In the genomic region with DNA sequence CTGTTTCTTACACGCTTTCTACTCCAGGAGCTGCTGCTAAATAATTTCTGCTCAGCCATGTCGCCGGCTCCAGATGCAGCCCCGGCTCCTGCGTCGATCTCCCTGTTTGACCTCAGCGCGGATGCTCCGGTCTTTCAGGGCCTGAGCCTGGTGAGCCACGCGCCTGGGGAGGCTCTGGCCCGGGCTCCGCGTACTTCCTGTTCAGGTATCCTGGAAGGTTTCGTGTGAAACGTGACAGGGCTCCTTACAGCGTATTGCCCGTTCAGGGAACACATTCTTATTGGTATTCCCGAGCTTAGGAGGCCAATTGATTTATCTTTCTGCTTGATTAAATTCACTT, we compare ENCODE assay signal across 8 cellular contexts. TPM values are rescaled to one million over a fixed set of nuclear protein-coding genes. Genes with fewer than 3 reads are reported as not detected.
DNase-seq lines count a peak whose midpoint lies in the region; ATAC-seq and TF ChIP-seq lines count a peak whose summit lies in the region.

No MANE protein-coding gene starts in this region.

- H3K9me3 ChIP-seq in Loucy (ENCODE audit: insufficient read depth, low read depth, low read length), result no peaks in the 10 kb centered on the region

- no peaks in the 10 kb centered on the region for H3K27me3 Mint-ChIP-seq in neural crest cell (ENCODE audit: low read depth)

- no peaks in the 10 kb centered on the region for H3K27me3 ChIP-seq in Loucy (ENCODE audit: insufficient read depth, low read length, poor library complexity, severe bottlenecking)

- DNase-seq in 8988T (peak; percentile 60), GM13977 (ENCODE audit: low spot score) (peak; percentile 53), fibroblast of villous mesenchyme (ENCODE audit: low read depth) (peak; percentile 64), neural crest cell (ENCODE audit: low read depth, low spot score) (no peak), NCI-H1105 treated with DMSO at 0.1 percent for 48 hours (lab: John Stamatoyannopoulos, UW) (no peak)
- peak; percentile 72 to 76 for DNase-seq in activated T-cell treated with anti-CD3 and anti-CD28 coated beads, Interleukin-2, amount 50 U/mL, for 48 hours

- no peaks in the 10 kb centered on the region for H3K9me2 ChIP-seq in Loucy (replicated peaks; ENCODE audit: low read depth, low read length)

- ATAC-seq in GM18498 (IDR thresholded peaks at IDR 0.05; ENCODE audit: unreplicated experiment), result no peak

- no peaks in the 10 kb centered on the region for H3K36me3 Mint-ChIP-seq in neural crest cell (ENCODE audit: low read depth)

- H3K79me2 ChIP-seq in Loucy (ENCODE audit: insufficient read depth, low read length), result peaks cover 69% of the 10 kb centered on the region

- peak overlapping the region; percentile 93 for H3K27ac Mint-ChIP-seq in neural crest cell (ENCODE audit: unreplicated experiment)

- H3K4me2 ChIP-seq in Loucy (ENCODE audit: low read depth, low read length, poor library complexity, severe bottlenecking), result peak overlapping the region; percentile 92

- H3K9me3 Mint-ChIP-seq in neural crest cell, result no peaks in the 10 kb centered on the region

- H3K4me1 Mint-ChIP-seq in neural crest cell, result peaks cover 22% of the 10 kb centered on the region

- H3K4me3 ChIP-seq in Loucy (ENCODE audit: low read length, poor library complexity, severe bottlenecking) (peak overlapping the region; percentile 89), fibroblast of villous mesenchyme (ENCODE audit: low read depth, low read length) (peak overlapping the region; percentile 76)

- peaks cover 18% of the 10 kb centered on the region for H4K20me1 ChIP-seq in Loucy (ENCODE audit: insufficient read depth, low read length, poor library complexity, severe bottlenecking)

- TF ChIP-seq CTCF in GM13977 (IDR thresholded peaks at IDR 0.05; ENCODE audit: extremely low read depth, insufficient read depth, missing control alignments) (no peak), Loucy (conservative IDR thresholded peaks at IDR 0.05; ENCODE audit: low read length) (no peak), fibroblast of villous mesenchyme (IDR thresholded peaks at IDR 0.05; ENCODE audit: insufficient read depth, low read depth, low read length) (no peak), neural crest cell (conservative IDR thresholded peaks at IDR 0.05) (no peak)

- peaks cover 44% of the 10 kb centered on the region; the same call in 1 of the 2 replicates for H3K36me3 ChIP-seq in Loucy (ENCODE audit: insufficient read depth, low read length)

- H3K4me1 ChIP-seq in Loucy (ENCODE audit: insufficient read depth, low read length, poor library complexity, severe bottlenecking), result peaks cover 20% of the 10 kb centered on the region

- no peaks in the 10 kb centered on the region for H3F3A ChIP-seq in Loucy (ENCODE audit: low read depth)

- peak overlapping the region; percentile 100 for H3K4me3 Mint-ChIP-seq in neural crest cell

- H3K9ac ChIP-seq in Loucy (ENCODE audit: low read depth, low read length, poor library complexity, severe bottlenecking), result peak overlapping the region; percentile 92

- in situ Hi-C loops in GM13977 (cut with MboI; ENCODE audit: low pct_unique_long_range_greater_than_20kb, low sequenced_read_pairs, unreplicated experiment), result no loop called here

- peak overlapping the region; percentile 56; the same call in 1 of the 2 replicates for H2AFZ ChIP-seq in Loucy (ENCODE audit: low read length)

RNA-seq across cellular contexts. Expression of gene ANKZF1, which starts 0.6 kb away (rescaled TPM):
- 22.0 and 22.9 TPM in 2 replicates for total RNA-seq in fibroblast of villous mesenchyme
- total RNA-seq in neural crest cell, result 36.4 and 40.3 TPM in 2 replicates

RNA-seq across cellular contexts. Expression of gene ATG9A, which starts 0.7 kb away (rescaled TPM):
- total RNA-seq in fibroblast of villous mesenchyme, result 36.7 and 38.4 TPM in 2 replicates
- 41.2 and 42.0 TPM in 2 replicates for total RNA-seq in neural crest cell

RNA-seq across cellular contexts. Expression of gene ABCB6, which starts 11.4 kb away (rescaled TPM):
- total RNA-seq in fibroblast of villous mesenchyme, result 17.7 and 31.1 TPM in 2 replicates
- 35.9 and 39.1 TPM in 2 replicates for total RNA-seq in neural crest cell

RNA-seq across cellular contexts. Expression of gene GLB1L, which starts 15.1 kb away (rescaled TPM):
- total RNA-seq in fibroblast of villous mesenchyme, result 11.0 and 15.5 TPM in 2 replicates
- total RNA-seq in neural crest cell, result 11.2 and 12.7 TPM in 2 replicates

RNA-seq across cellular contexts. Expression of gene STK16, which starts 15.1 kb away (rescaled TPM):
- total RNA-seq in fibroblast of villous mesenchyme (22.9 and 23.2 TPM in 2 replicates), neural crest cell (28.5 and 31.2 TPM in 2 replicates)

Comparison
In these comparisons a context has a peak if more than half of its experiments do, and no peak if none do; other contexts are left out.
1. DNase-seq: peak in 8988T (single experiment), GM13977 (single experiment), activated T-cell treated with anti-CD3 and anti-CD28 coated beads, Interleukin-2, amount 50 U/mL, for 48 hours (2 of 2) and fibroblast of villous mesenchyme (single experiment); none in neural crest cell (single experiment) and NCI-H1105 treated with DMSO at 0.1 percent for 48 hours (single experiment).